Comparison of ENCODE assay signal across 1 cellular context in the genomic region with DNA sequence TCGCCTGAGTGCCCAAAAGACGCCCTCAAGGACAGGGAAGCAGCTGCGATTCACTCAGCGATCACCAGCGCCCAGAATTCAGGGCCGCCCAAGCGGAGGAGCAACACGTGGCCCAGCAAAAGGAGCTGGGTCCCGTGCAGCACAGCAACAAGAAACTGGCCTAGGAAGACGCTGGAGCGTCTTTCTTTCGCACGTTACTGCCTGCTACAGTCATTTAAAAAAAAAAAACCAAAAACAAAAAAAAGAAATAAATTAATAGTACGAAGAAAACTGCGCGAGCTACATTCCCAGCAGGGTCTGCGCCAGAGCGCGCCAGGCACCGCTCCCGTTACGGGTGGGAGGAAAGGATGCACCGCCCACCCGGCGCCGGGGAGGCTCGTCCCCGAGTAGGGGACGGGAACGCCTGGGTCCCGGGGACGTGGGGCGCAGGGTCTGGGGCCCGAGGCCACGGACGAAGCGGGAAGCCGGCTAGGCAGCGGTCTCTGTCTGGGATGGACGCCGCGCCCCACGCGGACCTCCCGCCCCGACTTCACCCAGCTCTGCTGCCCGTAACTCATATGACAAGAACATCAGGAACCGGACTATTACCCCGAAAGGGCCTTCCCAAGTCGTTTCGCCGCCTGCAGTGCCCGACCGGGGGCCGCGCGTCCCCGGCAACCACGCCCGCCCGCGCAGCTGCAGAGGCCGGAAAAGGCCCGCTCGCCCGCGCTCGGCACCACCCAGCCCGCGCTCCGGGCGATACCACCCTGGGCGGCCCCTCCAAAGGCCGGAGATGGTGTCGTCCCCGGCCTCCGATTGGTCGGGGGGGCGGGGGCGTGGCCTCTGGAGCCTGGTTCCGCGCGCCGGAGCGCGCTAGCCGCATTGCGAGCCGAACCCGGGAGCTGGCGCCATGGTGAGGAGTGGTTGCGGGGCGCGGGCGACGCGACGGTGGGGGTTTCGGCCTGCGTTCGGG.
TF ChIP-seq lines count a peak whose summit lies in the region.

NOP56 (plus strand) TSS at position 861 of the 952 bp plus-strand sequence; CDS start at position 890, 29 bp downstream.

TF ChIP-seq in HepG2, 621 proteins besides CTCF, POLR2A, EP300 and RAD21 (continued from another document and continues in another):
- TF ChIP-seq, protein P1, sequence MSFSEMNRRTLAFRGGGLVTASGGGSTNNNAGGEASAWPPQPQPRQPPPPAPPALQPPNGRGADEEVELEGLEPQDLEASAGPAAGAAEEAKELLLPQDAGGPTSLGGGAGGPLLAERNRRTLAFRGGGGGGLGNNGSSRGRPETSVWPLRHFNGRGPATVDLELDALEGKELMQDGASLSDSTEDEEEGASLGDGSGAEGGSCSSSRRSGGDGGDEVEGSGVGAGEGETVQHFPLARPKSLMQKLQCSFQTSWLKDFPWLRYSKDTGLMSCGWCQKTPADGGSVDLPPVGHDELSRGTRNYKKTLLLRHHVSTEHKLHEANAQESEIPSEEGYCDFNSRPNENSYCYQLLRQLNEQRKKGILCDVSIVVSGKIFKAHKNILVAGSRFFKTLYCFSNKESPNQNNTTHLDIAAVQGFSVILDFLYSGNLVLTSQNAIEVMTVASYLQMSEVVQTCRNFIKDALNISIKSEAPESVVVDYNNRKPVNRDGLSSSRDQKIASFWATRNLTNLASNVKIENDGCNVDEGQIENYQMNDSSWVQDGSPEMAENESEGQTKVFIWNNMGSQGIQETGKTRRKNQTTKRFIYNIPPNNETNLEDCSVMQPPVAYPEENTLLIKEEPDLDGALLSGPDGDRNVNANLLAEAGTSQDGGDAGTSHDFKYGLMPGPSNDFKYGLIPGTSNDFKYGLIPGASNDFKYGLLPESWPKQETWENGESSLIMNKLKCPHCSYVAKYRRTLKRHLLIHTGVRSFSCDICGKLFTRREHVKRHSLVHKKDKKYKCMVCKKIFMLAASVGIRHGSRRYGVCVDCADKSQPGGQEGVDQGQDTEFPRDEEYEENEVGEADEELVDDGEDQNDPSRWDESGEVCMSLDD (CRISPR knock-in tag; IDR thresholded peaks at IDR 0.05; ENCODE audit: borderline replicate concordance), result peak; percentile 82; the same call in 1 of the 2 replicates
- TF ChIP-seq HMG20A (CRISPR knock-in tag; IDR thresholded peaks at IDR 0.05; ENCODE audit: borderline replicate concordance) (0 out of 2 replicates have a peak, but pooled peaks have one; percentile 5), TEF (CRISPR knock-in tag; IDR thresholded peaks at IDR 0.05) (0 out of 2 replicates have a peak, but pooled peaks have one; percentile 11), ZSCAN25 (CRISPR knock-in tag; IDR thresholded peaks at IDR 0.05) (peak; percentile 29; the same call in 1 of the 2 replicates), PAF1 (CRISPR knock-in tag; IDR thresholded peaks at IDR 0.05) (no peak), ZNF17 (CRISPR knock-in tag; IDR thresholded peaks at IDR 0.05) (peak; percentile 9; the same call in 1 of the 2 replicates), ZNF335 (CRISPR knock-in tag; IDR thresholded peaks at IDR 0.05) (0 out of 2 replicates have a peak, but pooled peaks have one; percentile 62), AKAP8 (CRISPR knock-in tag; IDR thresholded peaks at IDR 0.05) (peak; percentile 90; the same call in 1 of the 2 replicates), ADNP (CRISPR knock-in tag; IDR thresholded peaks at IDR 0.05) (no peak), ZNF333 (CRISPR knock-in tag; IDR thresholded peaks at IDR 0.05; ENCODE audit: borderline replicate concordance) (peak; percentile 94; the same call in 1 of the 2 replicates), PHF8 (CRISPR knock-in tag; IDR thresholded peaks at IDR 0.05) (peak; percentile 96), RERE (CRISPR knock-in tag; IDR thresholded peaks at IDR 0.05; ENCODE audit: low read depth) (0 out of 2 replicates have a peak, but pooled peaks have one; percentile 38), MEIS2 (CRISPR knock-in tag; IDR thresholded peaks at IDR 0.05) (no peak; the same call in none of the 2 replicates), SNAPC2 (CRISPR knock-in tag; IDR thresholded peaks at IDR 0.05) (peak; percentile 65; the same call in 1 of the 2 replicates), HNRNPK (IDR thresholded peaks at IDR 0.05; ENCODE audit: low read depth, low read length, poor library complexity, severe bottlenecking) (peak; percentile 93), HIVEP1 (CRISPR knock-in tag; IDR thresholded peaks at IDR 0.05) (peak; percentile 83), ZNF713 (CRISPR knock-in tag; IDR thresholded peaks at IDR 0.05) (peak; percentile 46), TRIM22 (IDR thresholded peaks at IDR 0.05) (no peak), ZNF672 (CRISPR knock-in tag; IDR thresholded peaks at IDR 0.05) (peak; percentile 93; the same call in 1 of the 2 replicates), ZNF556 (CRISPR knock-in tag; IDR thresholded peaks at IDR 0.05; ENCODE audit: borderline replicate concordance) (peak; percentile 98; the same call in 1 of the 2 replicates), ZIK1 (CRISPR knock-in tag; IDR thresholded peaks at IDR 0.05; ENCODE audit: borderline replicate concordance, low read depth) (peak; percentile 96), JUNB (CRISPR knock-in tag; IDR thresholded peaks at IDR 0.05; ENCODE audit: borderline replicate concordance) (no peak), HMGA1 (CRISPR knock-in tag; conservative IDR thresholded peaks at IDR 0.05) (no peak)
- TF ChIP-seq, protein P2, sequence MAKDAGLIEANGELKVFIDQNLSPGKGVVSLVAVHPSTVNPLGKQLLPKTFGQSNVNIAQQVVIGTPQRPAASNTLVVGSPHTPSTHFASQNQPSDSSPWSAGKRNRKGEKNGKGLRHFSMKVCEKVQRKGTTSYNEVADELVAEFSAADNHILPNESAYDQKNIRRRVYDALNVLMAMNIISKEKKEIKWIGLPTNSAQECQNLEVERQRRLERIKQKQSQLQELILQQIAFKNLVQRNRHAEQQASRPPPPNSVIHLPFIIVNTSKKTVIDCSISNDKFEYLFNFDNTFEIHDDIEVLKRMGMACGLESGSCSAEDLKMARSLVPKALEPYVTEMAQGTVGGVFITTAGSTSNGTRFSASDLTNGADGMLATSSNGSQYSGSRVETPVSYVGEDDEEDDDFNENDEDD (CRISPR knock-in tag; IDR thresholded peaks at IDR 0.05; ENCODE audit: borderline replicate concordance), result peak; percentile 91
- TF ChIP-seq, protein P3, sequence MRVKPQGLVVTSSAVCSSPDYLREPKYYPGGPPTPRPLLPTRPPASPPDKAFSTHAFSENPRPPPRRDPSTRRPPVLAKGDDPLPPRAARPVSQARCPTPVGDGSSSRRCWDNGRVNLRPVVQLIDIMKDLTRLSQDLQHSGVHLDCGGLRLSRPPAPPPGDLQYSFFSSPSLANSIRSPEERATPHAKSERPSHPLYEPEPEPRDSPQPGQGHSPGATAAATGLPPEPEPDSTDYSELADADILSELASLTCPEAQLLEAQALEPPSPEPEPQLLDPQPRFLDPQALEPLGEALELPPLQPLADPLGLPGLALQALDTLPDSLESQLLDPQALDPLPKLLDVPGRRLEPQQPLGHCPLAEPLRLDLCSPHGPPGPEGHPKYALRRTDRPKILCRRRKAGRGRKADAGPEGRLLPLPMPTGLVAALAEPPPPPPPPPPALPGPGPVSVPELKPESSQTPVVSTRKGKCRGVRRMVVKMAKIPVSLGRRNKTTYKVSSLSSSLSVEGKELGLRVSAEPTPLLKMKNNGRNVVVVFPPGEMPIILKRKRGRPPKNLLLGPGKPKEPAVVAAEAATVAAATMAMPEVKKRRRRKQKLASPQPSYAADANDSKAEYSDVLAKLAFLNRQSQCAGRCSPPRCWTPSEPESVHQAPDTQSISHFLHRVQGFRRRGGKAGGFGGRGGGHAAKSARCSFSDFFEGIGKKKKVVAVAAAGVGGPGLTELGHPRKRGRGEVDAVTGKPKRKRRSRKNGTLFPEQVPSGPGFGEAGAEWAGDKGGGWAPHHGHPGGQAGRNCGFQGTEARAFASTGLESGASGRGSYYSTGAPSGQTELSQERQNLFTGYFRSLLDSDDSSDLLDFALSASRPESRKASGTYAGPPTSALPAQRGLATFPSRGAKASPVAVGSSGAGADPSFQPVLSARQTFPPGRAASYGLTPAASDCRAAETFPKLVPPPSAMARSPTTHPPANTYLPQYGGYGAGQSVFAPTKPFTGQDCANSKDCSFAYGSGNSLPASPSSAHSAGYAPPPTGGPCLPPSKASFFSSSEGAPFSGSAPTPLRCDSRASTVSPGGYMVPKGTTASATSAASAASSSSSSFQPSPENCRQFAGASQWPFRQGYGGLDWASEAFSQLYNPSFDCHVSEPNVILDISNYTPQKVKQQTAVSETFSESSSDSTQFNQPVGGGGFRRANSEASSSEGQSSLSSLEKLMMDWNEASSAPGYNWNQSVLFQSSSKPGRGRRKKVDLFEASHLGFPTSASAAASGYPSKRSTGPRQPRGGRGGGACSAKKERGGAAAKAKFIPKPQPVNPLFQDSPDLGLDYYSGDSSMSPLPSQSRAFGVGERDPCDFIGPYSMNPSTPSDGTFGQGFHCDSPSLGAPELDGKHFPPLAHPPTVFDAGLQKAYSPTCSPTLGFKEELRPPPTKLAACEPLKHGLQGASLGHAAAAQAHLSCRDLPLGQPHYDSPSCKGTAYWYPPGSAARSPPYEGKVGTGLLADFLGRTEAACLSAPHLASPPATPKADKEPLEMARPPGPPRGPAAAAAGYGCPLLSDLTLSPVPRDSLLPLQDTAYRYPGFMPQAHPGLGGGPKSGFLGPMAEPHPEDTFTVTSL (CRISPR knock-in tag; IDR thresholded peaks at IDR 0.05; ENCODE audit: borderline replicate concordance), result no peak
- TF ChIP-seq, protein P4, sequence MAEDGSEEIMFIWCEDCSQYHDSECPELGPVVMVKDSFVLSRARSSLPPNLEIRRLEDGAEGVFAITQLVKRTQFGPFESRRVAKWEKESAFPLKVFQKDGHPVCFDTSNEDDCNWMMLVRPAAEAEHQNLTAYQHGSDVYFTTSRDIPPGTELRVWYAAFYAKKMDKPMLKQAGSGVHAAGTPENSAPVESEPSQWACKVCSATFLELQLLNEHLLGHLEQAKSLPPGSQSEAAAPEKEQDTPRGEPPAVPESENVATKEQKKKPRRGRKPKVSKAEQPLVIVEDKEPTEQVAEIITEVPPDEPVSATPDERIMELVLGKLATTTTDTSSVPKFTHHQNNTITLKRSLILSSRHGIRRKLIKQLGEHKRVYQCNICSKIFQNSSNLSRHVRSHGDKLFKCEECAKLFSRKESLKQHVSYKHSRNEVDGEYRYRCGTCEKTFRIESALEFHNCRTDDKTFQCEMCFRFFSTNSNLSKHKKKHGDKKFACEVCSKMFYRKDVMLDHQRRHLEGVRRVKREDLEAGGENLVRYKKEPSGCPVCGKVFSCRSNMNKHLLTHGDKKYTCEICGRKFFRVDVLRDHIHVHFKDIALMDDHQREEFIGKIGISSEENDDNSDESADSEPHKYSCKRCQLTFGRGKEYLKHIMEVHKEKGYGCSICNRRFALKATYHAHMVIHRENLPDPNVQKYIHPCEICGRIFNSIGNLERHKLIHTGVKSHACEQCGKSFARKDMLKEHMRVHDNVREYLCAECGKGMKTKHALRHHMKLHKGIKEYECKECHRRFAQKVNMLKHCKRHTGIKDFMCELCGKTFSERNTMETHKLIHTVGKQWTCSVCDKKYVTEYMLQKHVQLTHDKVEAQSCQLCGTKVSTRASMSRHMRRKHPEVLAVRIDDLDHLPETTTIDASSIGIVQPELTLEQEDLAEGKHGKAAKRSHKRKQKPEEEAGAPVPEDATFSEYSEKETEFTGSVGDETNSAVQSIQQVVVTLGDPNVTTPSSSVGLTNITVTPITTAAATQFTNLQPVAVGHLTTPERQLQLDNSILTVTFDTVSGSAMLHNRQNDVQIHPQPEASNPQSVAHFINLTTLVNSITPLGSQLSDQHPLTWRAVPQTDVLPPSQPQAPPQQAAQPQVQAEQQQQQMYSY (CRISPR knock-in tag; IDR thresholded peaks at IDR 0.05), result peak; percentile 69
- TF ChIP-seq, protein P5, sequence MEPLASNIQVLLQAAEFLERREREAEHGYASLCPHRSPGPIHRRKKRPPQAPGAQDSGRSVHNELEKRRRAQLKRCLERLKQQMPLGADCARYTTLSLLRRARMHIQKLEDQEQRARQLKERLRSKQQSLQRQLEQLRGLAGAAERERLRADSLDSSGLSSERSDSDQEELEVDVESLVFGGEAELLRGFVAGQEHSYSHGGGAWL (CRISPR knock-in tag; IDR thresholded peaks at IDR 0.05), result peak; percentile 98
